Comparison of ENCODE assay signal across 1 cellular context in genomic region chr10:218753-219152, GRCh38.
TF ChIP-seq lines count a peak whose summit lies in the region.

No MANE protein-coding gene starts in this region.

TF ChIP-seq in HepG2, 621 proteins besides CTCF, POLR2A, EP300 and RAD21:
- TF ChIP-seq ZNF512B (CRISPR knock-in tag; IDR thresholded peaks at IDR 0.05; ENCODE audit: borderline replicate concordance) (no peak), SKI (IDR thresholded peaks at IDR 0.05; ENCODE audit: partially characterized antibody) (peak; percentile 60)
